ENCODE assay signal across 32 cellular contexts in the genomic region with DNA sequence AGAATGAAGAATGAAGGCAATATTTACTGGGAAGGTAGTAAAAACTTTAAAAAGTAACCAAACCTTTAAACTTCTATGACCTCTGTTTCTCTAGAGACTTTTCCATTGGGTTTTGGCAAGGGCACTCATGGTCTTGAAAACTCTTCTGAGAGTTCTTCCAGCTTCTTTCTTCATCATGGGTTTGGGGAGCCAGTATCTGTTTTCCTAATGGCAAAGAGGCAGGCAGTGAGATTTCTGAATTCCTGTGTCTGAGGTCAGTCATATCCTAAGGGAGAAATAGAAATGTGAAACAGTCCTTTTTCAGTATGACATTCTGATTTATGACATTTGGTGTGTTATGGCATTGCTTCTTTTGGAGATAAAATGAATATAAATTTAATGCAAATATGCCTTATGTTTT.
"Had no signal": no experiment of that assay in that cellular context is flagged by ENCODE, and none has a peak within 500 bp of the region (broad histone marks: within the 10 kb centered on the region; RNA-seq: fewer than 3 reads in every experiment).

No MANE protein-coding gene starts in this region.

- H3K36me3 Mint-ChIP-seq: activated naive CD8-positive, alpha-beta T cell had no signal

- ATAC-seq: activated CD4-positive, CD25-positive, alpha-beta regulatory T cell treated with anti-CD3 and anti-CD28 coated beads, Interleukin-2, amount 50 U/mL, for 24 hours; activated CD8-positive, alpha-beta T cell treated with anti-CD3 and anti-CD28 coated beads for 36 hours; activated T-cell treated with anti-CD3 and anti-CD28 coated beads, Interleukin-2, amount 50 U/mL, for 4 hours; activated T-helper 17 cell treated with anti-CD3 and anti-CD28 coated beads, Interleukin-2, amount 50 U/mL, for 72 hours; effector memory CD8-positive, alpha-beta T cell; foreskin keratinocyte; T-helper 17 cell had no signal

- H3K27me3 Mint-ChIP-seq: activated B cell treated with CpG ODN at 0.5 μM for 24 hours; activated CD8-positive, alpha-beta T cell treated with anti-CD3 and anti-CD28 coated beads for 36 hours; activated T-helper 17 cell treated with anti-CD3 and anti-CD28 coated beads, Interleukin-2, amount 50 U/mL, for 72 hours; effector memory CD8-positive, alpha-beta T cell; T-helper 17 cell had no signal

- H3K4me3 Mint-ChIP-seq: activated B cell treated with CpG ODN at 0.5 μM for 24 hours; activated CD8-positive, alpha-beta T cell treated with anti-CD3 and anti-CD28 coated beads for 36 hours; activated naive CD8-positive, alpha-beta T cell; activated T-cell treated with anti-CD3 and anti-CD28 coated beads, Interleukin-2, amount 50 U/mL, for 4 hours; activated T-helper 17 cell treated with anti-CD3 and anti-CD28 coated beads, Interleukin-2, amount 50 U/mL, for 72 hours; effector memory CD8-positive, alpha-beta T cell; T-helper 17 cell; T-helper 2 cell treated with Interferon-gamma antibody and Interleukin-4, amounts not matched to agents 5 μg/mL and 100 μg/mL, for 36 hours had no signal

- H3K27ac Mint-ChIP-seq: activated B cell treated with CpG ODN at 0.5 μM for 24 hours; activated CD8-positive, alpha-beta T cell treated with anti-CD3 and anti-CD28 coated beads for 36 hours; activated naive CD8-positive, alpha-beta T cell; activated T-helper 17 cell treated with anti-CD3 and anti-CD28 coated beads, Interleukin-2, amount 50 U/mL, for 72 hours; effector memory CD8-positive, alpha-beta T cell; T-helper 17 cell; T-helper 2 cell treated with Interferon-gamma antibody and Interleukin-4, amounts not matched to agents 5 μg/mL and 100 μg/mL, for 36 hours had no signal

- H3K9me3 ChIP-seq: esophagus muscularis mucosa, gastrocnemius medialis had no signal

- H3K4me1 Mint-ChIP-seq: activated B cell treated with CpG ODN at 0.5 μM for 24 hours; activated T-helper 17 cell treated with anti-CD3 and anti-CD28 coated beads, Interleukin-2, amount 50 U/mL, for 72 hours; T-helper 17 cell had no signal

- DNase-seq: activated B cell treated with CpG ODN at 0.5 μM for 24 hours; activated CD4-positive, alpha-beta T cell treated with anti-CD3 and anti-CD28 coated beads for 48 hours; activated CD4-positive, alpha-beta T cell treated with anti-CD3 and anti-CD28 coated beads, Interleukin-2, amount 50 U/mL, for 1 hour; activated CD4-positive, alpha-beta T cell treated with anti-CD3 and anti-CD28 coated beads, Interleukin-2, amount 50 U/mL, for 48 hours; activated CD8-positive, alpha-beta memory T cell treated with anti-CD3 and anti-CD28 coated beads for 24 hours; activated CD8-positive, alpha-beta T cell treated with anti-CD3 and anti-CD28 coated beads for 36 hours; activated effector memory CD4-positive, alpha-beta T cell treated with Interleukin-2 at 50 U/mL for 16 hours; activated gamma-delta T cell treated with Interleukin-2 at 50 U/mL for 16 hours; activated naive CD4-positive, alpha-beta T cell treated with anti-CD3 and anti-CD28 coated beads, Interleukin-2, amount 50 U/mL, for 16 hours; activated naive CD4-positive, alpha-beta T cell treated with Interleukin-2 at 50 U/mL for 16 hours; activated T-cell treated with anti-CD3 and anti-CD28 coated beads, Interleukin-2, amount 50 U/mL, for 4 hours; amniotic stem cell; anterior cingulate cortex; brain microvascular endothelial cell; caudate nucleus; cortex of kidney; dermis blood vessel endothelial cell; effector CD4-positive, alpha-beta T cell; effector memory CD8-positive, alpha-beta T cell; erythroblast; foreskin keratinocyte; gastrocnemius medialis; glutamatergic neuron; T-helper 1 cell; T-helper 17 cell; T1000; WERI-Rb-1 had no signal

- H3K36me3 ChIP-seq: brain microvascular endothelial cell, esophagus muscularis mucosa, gastrocnemius medialis, WERI-Rb-1 had no signal

- H3K4me1 ChIP-seq: esophagus muscularis mucosa, foreskin keratinocyte, gastrocnemius medialis had no signal

- H3K27ac ChIP-seq: brain microvascular endothelial cell, esophagus muscularis mucosa, foreskin keratinocyte, gastrocnemius medialis, WERI-Rb-1 had no signal

- H3K4me3 ChIP-seq: esophagus muscularis mucosa, gastrocnemius medialis had no signal

- H3K9me3 Mint-ChIP-seq: activated B cell treated with CpG ODN at 0.5 μM for 24 hours; activated T-cell treated with anti-CD3 and anti-CD28 coated beads, Interleukin-2, amount 50 U/mL, for 4 hours; activated T-helper 17 cell treated with anti-CD3 and anti-CD28 coated beads, Interleukin-2, amount 50 U/mL, for 72 hours; T-helper 2 cell treated with Interferon-gamma antibody and Interleukin-4, amounts not matched to agents 5 μg/mL and 100 μg/mL, for 36 hours had no signal

- H3K27me3 ChIP-seq: brain microvascular endothelial cell, esophagus muscularis mucosa, foreskin keratinocyte, gastrocnemius medialis had no signal
